ENCODE assay signal across 12 cellular contexts in genomic region chr22:33272180-33272579, GRCh38.
DNase-seq lines count a peak whose midpoint lies in the region; ATAC-seq and TF ChIP-seq lines count a peak whose summit lies in the region.
"Had no signal": no experiment of that assay in that cellular context is flagged by ENCODE, and none has a peak within 500 bp of the region (broad histone marks: within the 10 kb centered on the region; RNA-seq: fewer than 3 reads in every experiment).

No MANE protein-coding gene starts in this region.

- H3K27ac Mint-ChIP-seq in chondrocyte (ENCODE audit: unreplicated experiment): no peak overlapping the region

- intact Hi-C loops in aorta (cut with DNase I): loop anchor here in 1 of 2 donors (10.0 kb wide), 1 partner anchor 453 kb away; no protein-coding TSS in a partner anchor

- no peaks in the 10 kb centered on the region for H3K4me1 ChIP-seq in aorta (ENCODE audit: control insufficient read depth in 1 of 2, insufficient read depth in 2 of 2, low read length in 2 of 2)

- no peak overlapping the region for H3K4me3 Mint-ChIP-seq in chondrocyte (ENCODE audit: unreplicated experiment)

- no peaks in the 10 kb centered on the region for H3K9me3 Mint-ChIP-seq in chondrocyte (ENCODE audit: low read depth)

- 24 to 34% methylated on average over 2 of the region's 2 CpGs for WGBS in aorta, 2 donors

- ATAC-seq in GM18858 (IDR thresholded peaks at IDR 0.05; ENCODE audit: unreplicated experiment): peak; percentile 19
- ATAC-seq in GM21737 (IDR thresholded peaks at IDR 0.05; ENCODE audit: unreplicated experiment): peak; percentile 33
- peak; percentile 18 for ATAC-seq in HG03378 (IDR thresholded peaks at IDR 0.05; ENCODE audit: unreplicated experiment)
- ATAC-seq in aorta (ENCODE audit: low FRiP score): no peak
- ATAC-seq: Panc1 had no signal

- H3K27me3 ChIP-seq in aorta (ENCODE audit: control insufficient read depth in 1 of 2, insufficient read depth in 2 of 2, low read length in 1 of 2): no peaks in the 10 kb centered on the region
- H3K27me3 ChIP-seq: heart right ventricle had no signal

- DNase-seq in kidney tubule cell (ENCODE audit: low spot score) (peak; percentile 49), AG20443 (ENCODE audit: low spot score) (no peak), aorta (no peak), NCI-H2107 treated with DMSO at 0.1 percent for 48 hours (lab: John Stamatoyannopoulos, UW; ENCODE audit: unreplicated experiment) (no peak), chondrocyte (ENCODE audit: low spot score) (no peak)
- DNase-seq: NCI-H187 had no signal

- no peak overlapping the region for H3K4me3 ChIP-seq in aorta (ENCODE audit: low read length in 2 of 2)
- H3K4me3 ChIP-seq: heart right ventricle, psoas muscle had no signal

- H3K27ac ChIP-seq in aorta (ENCODE audit: low read depth in 1 of 2, low read length in 2 of 2): peak overlapping the region in 1 of 2 donors; percentile 2
- H3K27ac ChIP-seq: psoas muscle had no signal

- H3K36me3 ChIP-seq in aorta (ENCODE audit: control insufficient read depth in 1 of 2, insufficient read depth in 2 of 2, low read length in 1 of 2): peaks cover 0 to 3% of the 10 kb centered on the region in 2 donors

- H3K36me3 Mint-ChIP-seq in chondrocyte (ENCODE audit: low read depth): peaks cover 5% of the 10 kb centered on the region

- no peaks in the 10 kb centered on the region for H3K9me3 ChIP-seq in aorta (ENCODE audit: control insufficient read depth, low read length)
- H3K9me3 ChIP-seq: heart right ventricle, psoas muscle had no signal

- no peak for TF ChIP-seq CTCF in chondrocyte (IDR thresholded peaks at IDR 0.05)

- no peaks in the 10 kb centered on the region for H3K27me3 Mint-ChIP-seq in chondrocyte (ENCODE audit: low read depth)

- H3K4me1 Mint-ChIP-seq in chondrocyte (ENCODE audit: low read depth): peaks cover 21% of the 10 kb centered on the region
